20 cellular contexts compared by ENCODE assay signal in genomic region chr4:180538384-180539052, GRCh38.
"Had no signal": no experiment of that assay in that cellular context is flagged by ENCODE, and none has a peak within 500 bp of the region (broad histone marks: within the 10 kb centered on the region; RNA-seq: fewer than 3 reads in every experiment).

No MANE protein-coding gene starts in this region.

- H3K4me1 ChIP-seq: left ventricle myocardium inferior, right atrium auricular region, tibial nerve, vagina had no signal

- H3K9me3 ChIP-seq: left ventricle myocardium inferior, right atrium auricular region, tibial nerve, vagina had no signal

- H3K27me3 ChIP-seq: right atrium auricular region, tibial nerve, vagina had no signal

- H3K4me3 ChIP-seq: left ventricle myocardium inferior, right atrium auricular region, skin epidermis, tibial nerve, vagina had no signal

- DNase-seq: activated CD4-positive, alpha-beta memory T cell treated with anti-CD3 and anti-CD28 coated beads, Interleukin-2, amount 10 ng/mL, durations not matched to agents 7 days and 5 days; activated CD4-positive, alpha-beta T cell treated with anti-CD3 and anti-CD28 coated beads for 36 hours; activated gamma-delta T cell treated with Interleukin-2 at 50 U/mL for 16 hours; activated T-cell treated with anti-CD3 and anti-CD28 coated beads, Interleukin-2, amount 50 U/mL, for 4 hours; amniotic stem cell; hippocampal formation; kidney; left ventricle myocardium inferior; naive B cell; nucleus accumbens; posterior cingulate gyrus; stimulated activated CD4-positive, alpha-beta T cell treated with anti-CD3 and anti-CD28 coated beads, Interleukin-4, amount 100 ng/mL, for 4 hours; stimulated activated CD8-positive, alpha-beta memory T cell treated with anti-CD3 and anti-CD28 coated beads, Interleukin-4, amount 100 ng/mL, for 48 hours; stimulated activated naive CD4-positive, alpha-beta T cell treated with Interleukin-2 at 50 U/mL for 16 hours; substantia nigra; WERI-Rb-1 had no signal

- H3K36me3 ChIP-seq: left ventricle myocardium inferior, right atrium auricular region, tibial nerve, vagina, WERI-Rb-1 had no signal

- ATAC-seq: activated CD4-positive, alpha-beta T cell treated with anti-CD3 and anti-CD28 coated beads for 36 hours; activated T-cell treated with anti-CD3 and anti-CD28 coated beads, Interleukin-2, amount 50 U/mL, for 4 hours had no signal
